ENCODE assay signal across 1 cellular context in the genomic region with DNA sequence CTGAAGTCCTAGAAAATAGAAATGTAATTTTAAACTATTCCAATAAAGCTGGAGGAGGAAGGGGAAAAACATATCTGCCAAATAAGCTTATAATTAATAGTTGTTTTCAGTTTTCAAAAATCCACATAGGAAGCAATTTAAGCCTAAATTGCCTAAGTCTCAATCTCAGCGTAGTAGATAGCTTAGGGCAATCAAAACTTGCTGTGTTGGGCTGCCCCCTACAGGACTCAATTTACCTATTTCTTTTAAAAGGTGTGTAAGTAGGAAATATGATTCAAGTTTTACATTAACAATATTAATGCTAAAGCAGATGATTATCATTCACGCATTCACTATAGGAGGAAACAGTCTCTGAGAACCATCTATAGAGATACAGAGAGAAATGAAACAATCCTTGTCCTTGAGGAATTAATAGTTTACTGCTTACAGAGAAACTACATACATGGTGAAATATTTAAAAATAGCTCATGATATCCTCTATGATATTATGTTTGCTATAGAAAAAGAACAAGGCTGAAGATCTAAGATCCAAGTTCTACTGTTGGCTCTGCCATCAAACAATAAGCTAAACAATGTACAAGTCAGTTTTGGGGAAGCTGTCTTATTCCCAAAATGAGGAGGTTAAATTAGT.
TF ChIP-seq lines count a peak whose summit lies in the region.

No MANE protein-coding gene starts in this region.

TF ChIP-seq in endothelial cell of umbilical vein, 7 proteins besides CTCF, POLR2A, EP300 and RAD21:
- TF ChIP-seq, protein P1, sequence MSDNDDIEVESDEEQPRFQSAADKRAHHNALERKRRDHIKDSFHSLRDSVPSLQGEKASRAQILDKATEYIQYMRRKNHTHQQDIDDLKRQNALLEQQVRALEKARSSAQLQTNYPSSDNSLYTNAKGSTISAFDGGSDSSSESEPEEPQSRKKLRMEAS (IDR thresholded peaks at IDR 0.05; ENCODE audit: insufficient read depth, insufficient read length), result no peak
- TF ChIP-seq GATA2 (IDR thresholded peaks at IDR 0.05; ENCODE audit: insufficient read depth, insufficient read length, low read depth, low read length) (no peak), POLR2AphosphoS5 (IDR thresholded peaks at IDR 0.05; ENCODE audit: insufficient read depth, low read depth, low read length) (no peak), EZH2 (IDR thresholded peaks at IDR 0.05; ENCODE audit: borderline replicate concordance, low read depth, low read length, severe bottlenecking) (no peak), FOS (IDR thresholded peaks at IDR 0.05; ENCODE audit: borderline replicate concordance, insufficient read depth, low read length) (no peak), JUN (IDR thresholded peaks at IDR 0.05; ENCODE audit: borderline replicate concordance, insufficient read depth, insufficient read length, low read depth) (no peak), MYC (IDR thresholded peaks at IDR 0.05; ENCODE audit: low read depth, low read length) (no peak)
